8 cellular contexts compared by ENCODE assay signal in the genomic region with DNA sequence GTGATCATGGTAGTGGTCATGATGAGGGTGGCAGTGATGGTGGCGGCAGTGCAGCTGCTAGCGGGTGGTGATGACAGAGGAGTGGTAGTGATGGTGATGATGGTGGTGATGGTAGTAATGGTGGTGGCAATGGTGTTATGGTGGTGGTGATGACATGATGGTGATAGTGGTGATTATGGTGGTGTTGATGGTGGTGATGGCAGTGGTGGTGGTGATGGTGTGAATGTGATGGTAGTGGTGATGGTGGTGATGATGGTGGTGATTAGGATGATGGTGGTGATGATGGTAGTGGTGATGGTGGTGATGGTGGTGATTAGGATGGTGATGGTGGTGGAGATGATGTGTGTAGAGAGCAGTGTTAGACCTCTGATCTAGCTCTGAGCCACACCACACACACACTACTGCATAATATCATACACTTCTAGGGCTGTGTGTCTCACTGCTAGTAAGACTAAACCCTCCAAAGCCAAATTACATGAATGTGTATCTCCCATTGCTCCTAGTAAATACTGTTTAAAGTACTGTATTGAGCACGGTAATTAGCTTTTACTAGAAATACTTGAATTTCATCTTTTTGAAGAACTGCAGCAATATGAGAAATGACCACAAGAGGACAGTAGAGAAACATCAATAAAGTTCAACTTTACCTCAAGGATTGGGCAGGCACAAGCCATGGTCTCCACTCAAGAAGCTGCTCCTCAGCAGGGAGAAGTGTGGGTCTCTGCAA. TPM values are rescaled to one million over a fixed set of nuclear protein-coding genes. Genes with fewer than 3 reads are reported as not detected.
A peak's percentile ranks its signal among the peaks of the same experiment; 100 is the strongest.
DNase-seq lines count a peak whose midpoint lies in the region; ATAC-seq and TF ChIP-seq lines count a peak whose summit lies in the region.

No MANE protein-coding gene starts in this region.

- H4K20me1 ChIP-seq in PC-3 (ENCODE audit: low read length): no peaks in the 10 kb centered on the region

- DNase-seq in CD14-positive monocyte (ENCODE audit: low spot score) (no peak), H4 (ENCODE audit: low spot score) (peak; percentile 23), PC-3 (peak; percentile 66), esophagus squamous epithelium (lab: John Stamatoyannopoulos, UW) (no peak), mesenteric fat pad (ENCODE audit: low spot score) (no peak)

- H3K4me2 ChIP-seq in PC-3 (ENCODE audit: low read length) (no peak overlapping the region), parathyroid adenoma (ENCODE audit: low read length) (no peak overlapping the region)

- no peaks in the 10 kb centered on the region for H3K4me1 ChIP-seq in PC-3 (ENCODE audit: insufficient read depth, low read length)
- H3K4me1 ChIP-seq in esophagus squamous epithelium: no peaks in the 10 kb centered on the region
- no peaks in the 10 kb centered on the region for H3K4me1 ChIP-seq in parathyroid adenoma

- 76% methylated on average over 3 of the region's 3 CpGs for WGBS in esophagus squamous epithelium, 2 donors

- peak; percentile 77 for TF ChIP-seq CTCF in CD14-positive monocyte (IDR thresholded peaks at IDR 0.05)
- peak; percentile 87 for TF ChIP-seq CTCF in PC-3 (conservative IDR thresholded peaks at IDR 0.05; ENCODE audit: low read depth, low read length)
- TF ChIP-seq CTCF in esophagus squamous epithelium (IDR thresholded peaks at IDR 0.05): peak; percentile 16 to 82 (median 64)
- peak; percentile 70 for TF ChIP-seq CTCF in parathyroid adenoma (IDR thresholded peaks at IDR 0.05)

- H2AFZ ChIP-seq in PC-3 (ENCODE audit: low read length) (no peak overlapping the region), parathyroid adenoma (no peak overlapping the region)

- H3K4me1 Mint-ChIP-seq in CD14-positive monocyte: no peaks in the 10 kb centered on the region

- no peak for TF ChIP-seq POLR2A in esophagus squamous epithelium (IDR thresholded peaks at IDR 0.05)

- H3K9me3 Mint-ChIP-seq in CD14-positive monocyte: no peaks in the 10 kb centered on the region

- no peak overlapping the region for H3K4me3 Mint-ChIP-seq in CD14-positive monocyte

- no peaks in the 10 kb centered on the region for H3F3A ChIP-seq in PC-3 (ENCODE audit: low read length, unreplicated experiment)

- H3K27ac ChIP-seq in PC-3 (ENCODE audit: low read length) (no peak overlapping the region), esophagus squamous epithelium (no peak overlapping the region), parathyroid adenoma (no peak overlapping the region)

- H3K27me3 ChIP-seq in PC-3 (ENCODE audit: low read length) (no peaks in the 10 kb centered on the region), esophagus squamous epithelium (no peaks in the 10 kb centered on the region), parathyroid adenoma (ENCODE audit: control insufficient read depth, insufficient read depth, low read length) (no peaks in the 10 kb centered on the region)

- CTCF ChIA-PET in PC-3 (lab: Charles Lee): interaction anchor here (0.6 to 1.2 kb wide), 6 partner anchors 142 to 514 kb away, joined by 3 to 9 read pairs (median 3); no protein-coding TSS in a partner anchor

- H3K36me3 ChIP-seq in PC-3 (ENCODE audit: low read depth, low read length) (no peaks in the 10 kb centered on the region), esophagus squamous epithelium (no peaks in the 10 kb centered on the region), parathyroid adenoma (ENCODE audit: control insufficient read depth, insufficient read depth, low read length) (no peaks in the 10 kb centered on the region)

- no peaks in the 10 kb centered on the region for H3K36me3 Mint-ChIP-seq in CD14-positive monocyte

- intact Hi-C loops in CD14-positive monocyte (cut with micrococcal nuclease) (no loop called here), PC-3 (cut with micrococcal nuclease) (loop anchor here (1.0 kb wide), 1 partner anchor 257 kb away; no protein-coding TSS in a partner anchor), esophagus squamous epithelium (cut with DNase I) (no loop called here)

- POLR2A ChIA-PET in PC-3 (lab: Charles Lee; ENCODE audit: unreplicated experiment): no interaction called here

- BruUV-seq in PC-3 (replicated peaks; lab: Mats Ljungman, UMichigan): no TSS peak

- H3K27me3 Mint-ChIP-seq in CD14-positive monocyte (ENCODE audit: low read depth in 3 of 3): peaks cover 1 to 3% (median 1%) of the 10 kb centered on the region in 3 donors

- peak overlapping the region in 2 of 7 donors; percentile 2 to 59 for H3K27ac Mint-ChIP-seq in CD14-positive monocyte

- no peaks in the 10 kb centered on the region for H3K79me2 ChIP-seq in PC-3 (ENCODE audit: low read length)
- H3K79me2 ChIP-seq in parathyroid adenoma: no peaks in the 10 kb centered on the region

- H3K4me3 ChIP-seq in PC-3 (ENCODE audit: low read length) (no peak overlapping the region), esophagus squamous epithelium (no peak overlapping the region), parathyroid adenoma (ENCODE audit: low read depth, low read length) (no peak overlapping the region)

- H3K9me3 ChIP-seq in PC-3 (ENCODE audit: low read length) (no peaks in the 10 kb centered on the region), esophagus squamous epithelium (no peaks in the 10 kb centered on the region), parathyroid adenoma (ENCODE audit: control insufficient read depth, low read length) (no peaks in the 10 kb centered on the region)

- H3K9ac ChIP-seq in PC-3 (ENCODE audit: low read length) (no peak overlapping the region), parathyroid adenoma (no peak overlapping the region)

- ATAC-seq in PC-3 (peak; percentile 27; the same call in 1 of the 2 replicates), GM18873 (IDR thresholded peaks at IDR 0.05; ENCODE audit: low FRiP score, unreplicated experiment) (no peak), GM19395 (IDR thresholded peaks at IDR 0.05; ENCODE audit: unreplicated experiment) (no peak)

- H3K9me2 ChIP-seq in PC-3 (replicated peaks; ENCODE audit: low read length): no peaks in the 10 kb centered on the region

RNA-seq across cellular contexts. Expression of a gene that starts 28.8 kb away (rescaled TPM):
- 10 to 100 TPM; 42.5 to 47.5 TPM for polyA plus RNA-seq in CD14-positive monocyte
- 160 and 164 TPM in 2 replicates for total RNA-seq in H4 (2014; rRNA removed; shearing (Covaris generic))
- total RNA-seq in PC-3 (2014; rRNA removed) (164 and 178 TPM in 2 replicates), esophagus squamous epithelium (100 to 1,000 TPM; 111 to 171 (median 141) TPM), mesenteric fat pad (27.8 TPM)

RNA-seq across cellular contexts. Expression of a gene that starts 57.2 kb away (rescaled TPM):
- not detected for polyA plus RNA-seq in CD14-positive monocyte
- total RNA-seq in H4 (2014; rRNA removed; shearing (Covaris generic)): 0.19 TPM in 1 of 2 replicates, not detected in the other
- total RNA-seq in PC-3 (2014; rRNA removed): not detected in 2 replicates
- not detected for total RNA-seq in esophagus squamous epithelium
- total RNA-seq in mesenteric fat pad: not detected

Comparison
In these comparisons a context has a peak if more than half of its experiments do, and no peak if none do; other contexts are left out.
1. DNase-seq: peak in H4 (single experiment) and PC-3 (single experiment); none in CD14-positive monocyte (single experiment), esophagus squamous epithelium (single experiment) and mesenteric fat pad (single experiment).
2. Peak in every context shown above with its lines, with median percentiles within 50 percentile points of each other: CTCF ChIP-seq.